In the genomic region with DNA sequence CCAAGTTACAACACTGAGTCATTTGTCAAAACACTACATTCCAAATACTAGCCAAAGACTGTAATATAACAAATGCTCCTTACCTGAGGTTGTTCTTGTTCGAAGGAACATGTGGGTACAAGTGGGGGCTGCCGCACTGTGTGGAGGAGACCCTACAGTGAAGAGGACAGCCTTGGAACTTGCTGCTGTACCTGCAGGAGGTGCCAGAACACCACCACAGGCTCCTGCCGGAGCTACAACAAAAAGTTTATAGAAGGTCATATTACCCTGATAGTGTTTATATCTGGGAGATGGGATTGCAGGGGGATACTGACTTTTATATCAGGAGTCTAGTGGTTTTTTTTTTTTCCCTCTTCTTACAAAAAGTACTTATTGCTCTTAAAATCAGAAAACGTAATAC, we compare ENCODE assay signal across 1 cellular context.
TF ChIP-seq lines count a peak whose summit lies in the region.

No MANE protein-coding gene starts in this region.

TF ChIP-seq in WTC11, 78 proteins besides CTCF, POLR2A, EP300 and RAD21 (continued from another document):
- TF ChIP-seq ZSCAN18 (CRISPR knock-in tag; IDR thresholded peaks at IDR 0.05) (no peak), ZNF219 (CRISPR knock-in tag; IDR thresholded peaks at IDR 0.05; ENCODE audit: borderline replicate concordance) (no peak), NR3C1 (CRISPR knock-in tag; conservative IDR thresholded peaks at IDR 0.05; ENCODE audit: low read depth) (no peak), ETV6 (CRISPR knock-in tag; IDR thresholded peaks at IDR 0.05) (no peak), ZNF281 (CRISPR knock-in tag; IDR thresholded peaks at IDR 0.05) (no peak), SP1 (CRISPR knock-in tag; conservative IDR thresholded peaks at IDR 0.05) (no peak), HMGXB4 (CRISPR knock-in tag; IDR thresholded peaks at IDR 0.05) (no peak)
- TF ChIP-seq, protein P1, sequence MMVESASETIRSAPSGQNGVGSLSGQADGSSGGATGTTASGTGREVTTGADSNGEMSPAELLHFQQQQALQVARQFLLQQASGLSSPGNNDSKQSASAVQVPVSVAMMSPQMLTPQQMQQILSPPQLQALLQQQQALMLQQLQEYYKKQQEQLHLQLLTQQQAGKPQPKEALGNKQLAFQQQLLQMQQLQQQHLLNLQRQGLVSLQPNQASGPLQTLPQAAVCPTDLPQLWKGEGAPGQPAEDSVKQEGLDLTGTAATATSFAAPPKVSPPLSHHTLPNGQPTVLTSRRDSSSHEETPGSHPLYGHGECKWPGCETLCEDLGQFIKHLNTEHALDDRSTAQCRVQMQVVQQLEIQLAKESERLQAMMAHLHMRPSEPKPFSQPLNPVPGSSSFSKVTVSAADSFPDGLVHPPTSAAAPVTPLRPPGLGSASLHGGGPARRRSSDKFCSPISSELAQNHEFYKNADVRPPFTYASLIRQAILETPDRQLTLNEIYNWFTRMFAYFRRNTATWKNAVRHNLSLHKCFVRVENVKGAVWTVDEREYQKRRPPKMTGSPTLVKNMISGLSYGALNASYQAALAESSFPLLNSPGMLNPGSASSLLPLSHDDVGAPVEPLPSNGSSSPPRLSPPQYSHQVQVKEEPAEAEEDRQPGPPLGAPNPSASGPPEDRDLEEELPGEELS (CRISPR knock-in tag; IDR thresholded peaks at IDR 0.05) = no peak
- TF ChIP-seq, protein P2, sequence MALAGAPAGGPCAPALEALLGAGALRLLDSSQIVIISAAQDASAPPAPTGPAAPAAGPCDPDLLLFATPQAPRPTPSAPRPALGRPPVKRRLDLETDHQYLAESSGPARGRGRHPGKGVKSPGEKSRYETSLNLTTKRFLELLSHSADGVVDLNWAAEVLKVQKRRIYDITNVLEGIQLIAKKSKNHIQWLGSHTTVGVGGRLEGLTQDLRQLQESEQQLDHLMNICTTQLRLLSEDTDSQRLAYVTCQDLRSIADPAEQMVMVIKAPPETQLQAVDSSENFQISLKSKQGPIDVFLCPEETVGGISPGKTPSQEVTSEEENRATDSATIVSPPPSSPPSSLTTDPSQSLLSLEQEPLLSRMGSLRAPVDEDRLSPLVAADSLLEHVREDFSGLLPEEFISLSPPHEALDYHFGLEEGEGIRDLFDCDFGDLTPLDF (CRISPR knock-in tag; IDR thresholded peaks at IDR 0.05) = no peak
